Comparison of ENCODE assay signal across 1 cellular context in genomic region chr6:43707767-43708166, GRCh38.
TF ChIP-seq lines count a peak whose summit lies in the region.

No MANE protein-coding gene starts in this region.

TF ChIP-seq in HEK293, 187 proteins besides CTCF, POLR2A, EP300 and RAD21 (continued from another document):
- peak; percentile 25; the same call in 1 of the 2 replicates for TF ChIP-seq ZBTB44 (tag by site-specific recombination; IDR thresholded peaks at IDR 0.05)
